8 cellular contexts compared by ENCODE assay signal in the genomic region with DNA sequence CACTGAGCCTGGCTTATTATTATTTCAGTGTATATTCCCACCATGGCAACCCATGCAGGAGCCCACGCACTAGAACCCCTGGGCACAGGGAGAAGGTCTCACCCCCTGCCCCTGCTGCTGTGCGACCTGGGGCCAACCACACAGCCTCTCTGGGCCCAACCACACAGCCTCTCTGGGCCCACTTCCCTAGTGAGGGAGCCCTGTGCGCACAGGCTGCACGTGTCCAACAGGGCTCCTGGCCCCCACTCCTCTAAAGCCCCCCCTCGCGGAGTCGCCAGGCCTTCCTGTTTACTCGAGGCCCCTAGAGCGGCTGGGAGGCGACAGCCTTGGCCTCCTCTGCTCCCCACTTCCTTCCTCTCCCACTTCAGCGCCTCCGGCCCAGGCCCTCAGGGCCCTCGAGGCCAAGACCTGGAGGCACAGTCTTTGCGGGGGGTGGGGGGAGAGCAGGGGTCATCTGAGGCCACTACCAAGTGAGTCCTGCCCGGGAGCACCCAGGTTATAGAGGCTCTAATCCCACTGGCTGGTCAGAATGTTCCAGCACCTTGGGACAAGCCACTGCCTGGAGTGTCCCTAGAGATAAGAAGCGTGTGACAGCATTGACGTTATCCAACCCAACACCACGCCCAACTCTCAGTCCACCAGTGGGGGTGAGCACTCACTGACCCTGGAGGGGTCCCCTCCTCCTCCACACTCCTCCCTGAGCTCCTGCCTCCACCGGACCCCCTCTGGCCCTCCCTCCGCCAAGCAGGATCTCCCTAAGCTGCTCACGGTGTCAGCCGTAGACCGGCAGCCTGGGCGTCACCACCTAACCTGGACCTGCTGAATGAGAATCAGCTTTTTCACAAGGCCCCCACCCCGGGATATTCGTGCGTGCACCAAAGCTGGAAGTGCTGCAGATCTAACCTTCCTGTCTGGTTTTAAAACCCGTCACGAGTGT. TPM values are rescaled to one million over a fixed set of nuclear protein-coding genes. Genes with fewer than 3 reads are reported as not detected.
DNase-seq lines count a peak whose midpoint lies in the region; ATAC-seq lines count a peak whose summit lies in the region.

No MANE protein-coding gene starts in this region.

- peaks cover 61% of the 10 kb centered on the region for H3K4me1 Mint-ChIP-seq in stimulated activated memory B cell treated with anti-CD40 and anti-IgM and Interleukin-4, amounts not matched to agents 10 μg/mL and 1 μg/mL and 100 μg/mL, for 72 hours

- no peaks in the 10 kb centered on the region for H3K27me3 Mint-ChIP-seq in stimulated activated memory B cell treated with anti-CD40 and anti-IgM and Interleukin-4, amounts not matched to agents 10 μg/mL and 1 μg/mL and 100 μg/mL, for 72 hours

- no peak overlapping the region for H3K4me3 Mint-ChIP-seq in stimulated activated memory B cell treated with anti-CD40 and anti-IgM and Interleukin-4, amounts not matched to agents 10 μg/mL and 1 μg/mL and 100 μg/mL, for 72 hours

- DNase-seq in NOMO-1 treated with DMSO at 0.1 percent for 48 hours (lab: John Stamatoyannopoulos, UW; ENCODE audit: unreplicated experiment) = peak; percentile 84
- DNase-seq in activated gamma-delta T cell treated with Interleukin-2 at 50 U/mL for 16 hours = peak; percentile 76
- DNase-seq in left lobe of liver (ENCODE audit: low spot score) = peak; percentile 64
- DNase-seq in NCI-H748 treated with DMSO at 0.1 percent for 48 hours (lab: John Stamatoyannopoulos, UW) = no peak
- no peak for DNase-seq in NCI-H2107 (lab: John Stamatoyannopoulos, UW)
- DNase-seq in NCI-H2107 treated with DMSO at 0.1 percent for 48 hours (lab: John Stamatoyannopoulos, UW; ENCODE audit: unreplicated experiment) = no peak

- H3K27ac Mint-ChIP-seq in stimulated activated memory B cell treated with anti-CD40 and anti-IgM and Interleukin-4, amounts not matched to agents 10 μg/mL and 1 μg/mL and 100 μg/mL, for 72 hours = peak overlapping the region; percentile 94

- ATAC-seq in left lobe of liver = peak; percentile 77
- ATAC-seq in stimulated activated memory B cell treated with anti-CD40 and anti-IgM and Interleukin-4, amounts not matched to agents 10 μg/mL and 1 μg/mL and 100 μg/mL, for 72 hours = peak; percentile 80
- ATAC-seq in GM21723 (IDR thresholded peaks at IDR 0.05; ENCODE audit: unreplicated experiment) = no peak

- no peaks in the 10 kb centered on the region for H3K9me3 Mint-ChIP-seq in stimulated activated memory B cell treated with anti-CD40 and anti-IgM and Interleukin-4, amounts not matched to agents 10 μg/mL and 1 μg/mL and 100 μg/mL, for 72 hours

- no peaks in the 10 kb centered on the region for H3K36me3 Mint-ChIP-seq in stimulated activated memory B cell treated with anti-CD40 and anti-IgM and Interleukin-4, amounts not matched to agents 10 μg/mL and 1 μg/mL and 100 μg/mL, for 72 hours

RNA-seq across cellular contexts. Expression of gene ENG, which starts 7.9 kb away (rescaled TPM):
- 34.1 TPM for total RNA-seq in left lobe of liver

RNA-seq across cellular contexts. Expression of gene AK1, which starts 15.1 kb away (rescaled TPM):
- total RNA-seq in left lobe of liver = 42.6 TPM

RNA-seq across cellular contexts. Expression of gene ST6GALNAC6, which starts 37.1 kb away (rescaled TPM):
- 35.2 TPM for total RNA-seq in left lobe of liver

RNA-seq across cellular contexts. Expression of gene ST6GALNAC4, which starts 54.5 kb away (rescaled TPM):
- 5.9 TPM for total RNA-seq in left lobe of liver

RNA-seq across cellular contexts. Expression of gene FPGS, which starts 59.7 kb away (rescaled TPM):
- total RNA-seq in left lobe of liver = 82.9 TPM

Comparison
In these comparisons a context has a peak if more than half of its experiments do, and no peak if none do; other contexts are left out.
1. DNase-seq: peak in NOMO-1 treated with DMSO at 0.1 percent for 48 hours (single experiment), activated gamma-delta T cell treated with Interleukin-2 at 50 U/mL for 16 hours (single experiment) and left lobe of liver (single experiment); none in NCI-H748 treated with DMSO at 0.1 percent for 48 hours (single experiment), NCI-H2107 (single experiment) and NCI-H2107 treated with DMSO at 0.1 percent for 48 hours (single experiment).